8 cellular contexts compared by ENCODE assay signal in genomic region chr2:10048501-10049171, GRCh38. TPM values are rescaled to one million over a fixed set of nuclear protein-coding genes. Genes with fewer than 3 reads are reported as not detected.
DNase-seq lines count a peak whose midpoint lies in the region; ATAC-seq and TF ChIP-seq lines count a peak whose summit lies in the region.

No MANE protein-coding gene starts in this region.

- no peaks in the 10 kb centered on the region for H3K9me3 ChIP-seq in BE2C

- no peak overlapping the region for H3K4me3 ChIP-seq in BE2C (ENCODE audit: low read depth, low read length)

- 0 out of 2 replicates have a peak, but pooled peaks cover 5% of the 10 kb centered on the region for H3K36me3 ChIP-seq in BE2C

- no peak for ATAC-seq in GM18498 (IDR thresholded peaks at IDR 0.05; ENCODE audit: unreplicated experiment)

- TF ChIP-seq CTCF in BE2C (IDR thresholded peaks at IDR 0.05; ENCODE audit: low read depth, low read length): peak; percentile 72

- peak; percentile 44 for DNase-seq in BE2C
- peak; percentile 36 for DNase-seq in GM19240 (ENCODE audit: insufficient read length, low spot score)
- peak; percentile 71 for DNase-seq in NCI-H82 (lab: John Stamatoyannopoulos, UW)
- peak; percentile 76 for DNase-seq in cerebellum (ENCODE audit: low spot score)
- peak; percentile 73 for DNase-seq in medulla oblongata (ENCODE audit: extremely low spot score)
- DNase-seq in DMS153 treated with DMSO at 0.1 percent for 48 hours (lab: John Stamatoyannopoulos, UW; ENCODE audit: unreplicated experiment): no peak
- no peak for DNase-seq in activated CD8-positive, alpha-beta memory T cell treated with anti-CD3 and anti-CD28 coated beads, Interleukin-2, amount 50 U/mL, for 4 hours

- H3K27me3 ChIP-seq in BE2C: no peaks in the 10 kb centered on the region

- H3K4me1 ChIP-seq in BE2C: peaks cover 9% of the 10 kb centered on the region

RNA-seq across cellular contexts. Expression of gene KLF11, which starts 5.3 kb away (rescaled TPM):
- 1.7 TPM for polyA plus RNA-seq in BE2C (2012; ENCODE audit: insufficient read depth, insufficient read length, low read depth)
- 10.7 TPM for total RNA-seq in cerebellum

RNA-seq across cellular contexts. Expression of gene CYS1, which starts 31.6 kb away (rescaled TPM):
- polyA plus RNA-seq in BE2C (2012; ENCODE audit: insufficient read depth, insufficient read length, low read depth): not detected
- total RNA-seq in cerebellum: 0.45 TPM

Comparison
In these comparisons a context has a peak if more than half of its experiments do, and no peak if none do; other contexts are left out.
1. DNase-seq: peak in BE2C (single experiment), GM19240 (single experiment), NCI-H82 (single experiment), cerebellum (single experiment) and medulla oblongata (single experiment); none in DMS153 treated with DMSO at 0.1 percent for 48 hours (single experiment) and activated CD8-positive, alpha-beta memory T cell treated with anti-CD3 and anti-CD28 coated beads, Interleukin-2, amount 50 U/mL, for 4 hours (single experiment).